Comparison of ENCODE assay signal across 1 cellular context in genomic region chr1:57137980-57138379, GRCh38.
TF ChIP-seq lines count a peak whose summit lies in the region.

No MANE protein-coding gene starts in this region.

TF ChIP-seq in GM12878, 131 proteins besides CTCF, POLR2A, EP300 and RAD21 (continued from another document and continues in another):
- no peak for TF ChIP-seq E2F8 (IDR thresholded peaks at IDR 0.05; ENCODE audit: low read depth, partially characterized antibody)
- TF ChIP-seq PRDM15 (CRISPR knock-in tag; IDR thresholded peaks at IDR 0.05), result no peak
- no peak for TF ChIP-seq EGR1 (IDR thresholded peaks at IDR 0.05; ENCODE audit: borderline replicate concordance in 1 of 2, low read depth in 2 of 2, low read length in 2 of 2)
- TF ChIP-seq RFX5 (IDR thresholded peaks at IDR 0.05; ENCODE audit: low read depth, low read length), result no peak
- TF ChIP-seq TCF7 (IDR thresholded peaks at IDR 0.05; ENCODE audit: borderline replicate concordance), result no peak
- no peak for TF ChIP-seq YY1 (IDR thresholded peaks at IDR 0.05; ENCODE audit: low read depth, low read length)
- TF ChIP-seq LARP7 (IDR thresholded peaks at IDR 0.05), result no peak
- no peak for TF ChIP-seq NR2C2 (IDR thresholded peaks at IDR 0.05; ENCODE audit: borderline replicate concordance, control insufficient read depth, insufficient read length, low read depth)
- no peak for TF ChIP-seq ZNF592 (IDR thresholded peaks at IDR 0.05)
- TF ChIP-seq PML (IDR thresholded peaks at IDR 0.05; ENCODE audit: low read length), result no peak
- TF ChIP-seq ZNF24 (IDR thresholded peaks at IDR 0.05), result peak; percentile 90
- no peak for TF ChIP-seq NRF1 (conservative IDR thresholded peaks at IDR 0.05; ENCODE audit: low read depth, low read length)
- TF ChIP-seq CHD2 (IDR thresholded peaks at IDR 0.05; ENCODE audit: borderline replicate concordance, low read depth, low read length), result no peak
- TF ChIP-seq MEF2B (IDR thresholded peaks at IDR 0.05; ENCODE audit: partially characterized antibody, poor library complexity, severe bottlenecking), result peak; percentile 35
- TF ChIP-seq ATF3 (IDR thresholded peaks at IDR 0.05; ENCODE audit: borderline replicate concordance, extremely low read depth, low read depth, low read length), result no peak
- no peak for TF ChIP-seq STAT1 (conservative IDR thresholded peaks at IDR 0.05)
- no peak for TF ChIP-seq GABPA (IDR thresholded peaks at IDR 0.05; ENCODE audit: low read depth)
- no peak for TF ChIP-seq JUNB (IDR thresholded peaks at IDR 0.05)
- TF ChIP-seq RELB (IDR thresholded peaks at IDR 0.05; ENCODE audit: low read depth), result peak; percentile 95
- TF ChIP-seq ZBED1 (IDR thresholded peaks at IDR 0.05; ENCODE audit: borderline replicate concordance), result no peak
- no peak for TF ChIP-seq ZNF622 (IDR thresholded peaks at IDR 0.05)
- TF ChIP-seq TCF12 (IDR thresholded peaks at IDR 0.05; ENCODE audit: low read depth, low read length), result peak; percentile 78; the same call in 1 of the 2 replicates
- no peak for TF ChIP-seq BCL11A (IDR thresholded peaks at IDR 0.05; ENCODE audit: low read depth, low read length)
- no peak for TF ChIP-seq MXI1 (IDR thresholded peaks at IDR 0.05; ENCODE audit: low read depth, low read length)
- no peak for TF ChIP-seq SP1 (IDR thresholded peaks at IDR 0.05; ENCODE audit: low read depth, low read length)
- peak; percentile 82 to 83 for TF ChIP-seq IKZF2 (IDR thresholded peaks at IDR 0.05)
- no peak for TF ChIP-seq CEBPZ (IDR thresholded peaks at IDR 0.05; ENCODE audit: low read depth, low read length)
- TF ChIP-seq SREBF1 (IDR thresholded peaks at IDR 0.05; ENCODE audit: low read length), result no peak
- no peak for TF ChIP-seq TARDBP (IDR thresholded peaks at IDR 0.05; ENCODE audit: borderline replicate concordance)
- TF ChIP-seq CBX3 (IDR thresholded peaks at IDR 0.05; ENCODE audit: borderline replicate concordance, low read depth), result no peak
- no peak for TF ChIP-seq MYB (IDR thresholded peaks at IDR 0.05; ENCODE audit: borderline replicate concordance, low read depth, low read length)
- no peak for TF ChIP-seq ZBTB33 (IDR thresholded peaks at IDR 0.05)
- no peak for TF ChIP-seq BRCA1 (IDR thresholded peaks at IDR 0.05; ENCODE audit: low read depth, low read length)
- no peak for TF ChIP-seq IRF5 (IDR thresholded peaks at IDR 0.05; ENCODE audit: borderline replicate concordance)
- no peak for TF ChIP-seq RUNX3 (IDR thresholded peaks at IDR 0.05; ENCODE audit: low read length)
- TF ChIP-seq RBBP5 (conservative IDR thresholded peaks at IDR 0.05), result no peak
- TF ChIP-seq MLLT1 (IDR thresholded peaks at IDR 0.05), result peak; percentile 15; the same call in 1 of the 2 replicates
- TF ChIP-seq MTA2 (IDR thresholded peaks at IDR 0.05; ENCODE audit: low read depth), result peak; percentile 76
- no peak for TF ChIP-seq ESRRA (IDR thresholded peaks at IDR 0.05; ENCODE audit: low read length)
